9 cellular contexts compared by ENCODE assay signal in genomic region chr12:62640910-62641448, GRCh38.
DNase-seq lines count a peak whose midpoint lies in the region; ATAC-seq lines count a peak whose summit lies in the region.
"Had no signal": no experiment of that assay in that cellular context is flagged by ENCODE, and none has a peak within 500 bp of the region (broad histone marks: within the 10 kb centered on the region; RNA-seq: fewer than 3 reads in every experiment).

No MANE protein-coding gene starts in this region.

- H3K27me3 Mint-ChIP-seq in activated CD4-positive, alpha-beta T cell treated with anti-CD3 and anti-CD28 coated beads, Interleukin-2, amount 10 ng/mL, durations not matched to agents 24 days and 14 days, result peaks cover 15% of the 10 kb centered on the region

- peak overlapping the region; percentile 0 for H2AK5ac ChIP-seq in mesendoderm (ENCODE audit: low read length)

- peaks cover 15% of the 10 kb centered on the region for H3K4me1 ChIP-seq in mesendoderm (ENCODE audit: control insufficient read depth, low read depth, low read length)

- no peaks in the 10 kb centered on the region for H3K36me3 ChIP-seq in mesendoderm (ENCODE audit: control insufficient read depth, insufficient read depth, low read length)
- H3K36me3 ChIP-seq: BLaER1 had no signal

- H3K4me2 ChIP-seq in mesendoderm (ENCODE audit: low read length), result no peak overlapping the region
- H3K4me2 ChIP-seq: BLaER1 had no signal

- peak overlapping the region; percentile 17 for H2BK5ac ChIP-seq in mesendoderm (ENCODE audit: low read length)

- H3K9me3 Mint-ChIP-seq in activated CD4-positive, alpha-beta T cell treated with anti-CD3 and anti-CD28 coated beads, Interleukin-2, amount 10 ng/mL, durations not matched to agents 24 days and 14 days, result no peaks in the 10 kb centered on the region

- peak; percentile 93 for ATAC-seq in HG03039 (IDR thresholded peaks at IDR 0.05; ENCODE audit: unreplicated experiment)

- H3K4me3 Mint-ChIP-seq in activated CD4-positive, alpha-beta T cell treated with anti-CD3 and anti-CD28 coated beads, Interleukin-2, amount 10 ng/mL, durations not matched to agents 24 days and 14 days, result peak overlapping the region; percentile 24

- H3K23ac ChIP-seq in mesendoderm (ENCODE audit: low read length), result no peak overlapping the region

- intact Hi-C loops in activated CD4-positive, alpha-beta T cell treated with anti-CD3 and anti-CD28 coated beads, Interleukin-2, amount 10 ng/mL, durations not matched to agents 24 days and 14 days (cut with micrococcal nuclease), result loop anchor here (1.0 to 2.0 kb wide), 4 partner anchors 9 to 380 kb away; partner anchors contain the start of genes MON2 and USP15

- no peak overlapping the region for H3K4ac ChIP-seq in mesendoderm (ENCODE audit: low read depth, low read length)

- no peak overlapping the region for H4K5ac ChIP-seq in mesendoderm (ENCODE audit: low read length)

- no peaks in the 10 kb centered on the region for H3K27me3 ChIP-seq in mesendoderm (ENCODE audit: insufficient read depth, low read length, poor library complexity)
- H3K27me3 ChIP-seq: BLaER1 had no signal

- peak; percentile 8 for DNase-seq in activated gamma-delta T cell treated with Interleukin-2 at 50 U/mL for 16 hours
- no peak for DNase-seq in activated gamma-delta T cell (lab: John Stamatoyannopoulos, UW)
- peak; percentile 70 for DNase-seq in activated CD4-positive, alpha-beta T cell treated with anti-CD3 and anti-CD28 coated beads, Interleukin-2, amount 10 ng/mL, durations not matched to agents 24 days and 14 days
- peak; percentile 70 for DNase-seq in mesendoderm
- no peak for DNase-seq in NCI-H510A (lab: John Stamatoyannopoulos, UW)
- no peak for DNase-seq in nucleus accumbens (lab: John Stamatoyannopoulos, UW)
- DNase-seq in NCI-H1048 (lab: John Stamatoyannopoulos, UW), result no peak

- peak overlapping the region; percentile 83 for H3K27ac Mint-ChIP-seq in activated CD4-positive, alpha-beta T cell treated with anti-CD3 and anti-CD28 coated beads, Interleukin-2, amount 10 ng/mL, durations not matched to agents 24 days and 14 days

- no CpG with 5 or more reads among the region's 4 CpGs for WGBS in mesendoderm (ENCODE audit: extremely low coverage, insufficient coverage, low lambda C conversion rate)

- H3K79me1 ChIP-seq in mesendoderm (ENCODE audit: low read length), result no peaks in the 10 kb centered on the region

- no peaks in the 10 kb centered on the region for H3K79me2 ChIP-seq in mesendoderm (ENCODE audit: control insufficient read depth, insufficient read depth, low read length)

- H3K27ac ChIP-seq in mesendoderm (ENCODE audit: low read depth, low read length), result peak overlapping the region; percentile 75
- H3K27ac ChIP-seq: BLaER1 had no signal

- peak overlapping the region; percentile 39 for H3K56ac ChIP-seq in mesendoderm (ENCODE audit: low read length)

- no peak overlapping the region for H2BK15ac ChIP-seq in mesendoderm (replicated peaks; ENCODE audit: low read depth)

- no peaks in the 10 kb centered on the region for H3K36me3 Mint-ChIP-seq in activated CD4-positive, alpha-beta T cell treated with anti-CD3 and anti-CD28 coated beads, Interleukin-2, amount 10 ng/mL, durations not matched to agents 24 days and 14 days (ENCODE audit: low read depth)

- peak overlapping the region; percentile 3 for H3K9ac ChIP-seq in mesendoderm (ENCODE audit: low read length)
- H3K9ac ChIP-seq: BLaER1 had no signal

- H3K4me1 Mint-ChIP-seq in activated CD4-positive, alpha-beta T cell treated with anti-CD3 and anti-CD28 coated beads, Interleukin-2, amount 10 ng/mL, durations not matched to agents 24 days and 14 days, result peaks cover 10% of the 10 kb centered on the region

- H2BK120ac ChIP-seq in mesendoderm (ENCODE audit: low read depth, low read length), result peak overlapping the region; percentile 90

- peak overlapping the region; percentile 93 for H3K18ac ChIP-seq in mesendoderm (ENCODE audit: low read length)

- no peak overlapping the region for H3K4me3 ChIP-seq in mesendoderm (ENCODE audit: low read length)
- H3K4me3 ChIP-seq: BLaER1 had no signal

- H4K8ac ChIP-seq in mesendoderm (ENCODE audit: low read depth, low read length), result no peak overlapping the region

Comparison
In these comparisons a context has a peak if more than half of its experiments do, and no peak if none do; other contexts are left out.
1. DNase-seq: peak in activated gamma-delta T cell treated with Interleukin-2 at 50 U/mL for 16 hours (single experiment), activated CD4-positive, alpha-beta T cell treated with anti-CD3 and anti-CD28 coated beads, Interleukin-2, amount 10 ng/mL, durations not matched to agents 24 days and 14 days (single experiment) and mesendoderm (single experiment); none in activated gamma-delta T cell (single experiment), NCI-H510A (single experiment), nucleus accumbens (0 of 56) and NCI-H1048 (single experiment).